ENCODE assay signal across 8 cellular contexts in genomic region chr3:47283596-47284364, GRCh38. TPM values are rescaled to one million over a fixed set of nuclear protein-coding genes. Genes with fewer than 3 reads are reported as not detected.
DNase-seq lines count a peak whose midpoint lies in the region; ATAC-seq and TF ChIP-seq lines count a peak whose summit lies in the region.

No MANE protein-coding gene starts in this region.

- H3K27me3 Mint-ChIP-seq in CD14-positive monocyte (ENCODE audit: low read depth in 3 of 3) (peaks cover 0 to 2% (median 1%) of the 10 kb centered on the region in 3 donors), IgD-negative memory B cell (no peaks in the 10 kb centered on the region)

- TF ChIP-seq CTCF in CD14-positive monocyte (IDR thresholded peaks at IDR 0.05) (no peak), foreskin fibroblast (IDR thresholded peaks at IDR 0.05; ENCODE audit: low read depth, low read length) (no peak), parathyroid adenoma (IDR thresholded peaks at IDR 0.05) (no peak), GM10248 (IDR thresholded peaks at IDR 0.05; ENCODE audit: control extremely low read depth, extremely low read depth, low read depth, missing control alignments) (no peak)

- peak overlapping the region; percentile 91 for H3K27ac ChIP-seq in parathyroid adenoma

- H3K4me1 ChIP-seq in parathyroid adenoma: peaks cover 6% of the 10 kb centered on the region

- ATAC-seq in GM19351 (IDR thresholded peaks at IDR 0.05; ENCODE audit: unreplicated experiment): no peak

- peaks cover 50% of the 10 kb centered on the region for H3K79me2 ChIP-seq in parathyroid adenoma

- no peaks in the 10 kb centered on the region for H3K36me3 ChIP-seq in parathyroid adenoma (ENCODE audit: control insufficient read depth, insufficient read depth, low read length)

- H3K4me3 ChIP-seq in foreskin fibroblast (ENCODE audit: low read depth in 1 of 2, low read length in 2 of 2) (peak overlapping the region; percentile 96 to 98), parathyroid adenoma (ENCODE audit: low read depth, low read length) (peak overlapping the region; percentile 86)

- peaks cover 64% of the 10 kb centered on the region for H3K4me1 Mint-ChIP-seq in CD14-positive monocyte
- H3K4me1 Mint-ChIP-seq in IgD-negative memory B cell: peaks cover 34 to 38% (median 37%) of the 10 kb centered on the region in 3 donors

- H3K27ac Mint-ChIP-seq in CD14-positive monocyte (peak overlapping the region; percentile 98 to 100 (median 100)), IgD-negative memory B cell (peak overlapping the region; percentile 98 to 100 (median 99))

- peak overlapping the region; percentile 95 to 99 for H3K4me3 Mint-ChIP-seq in CD14-positive monocyte
- H3K4me3 Mint-ChIP-seq in IgD-negative memory B cell: peak overlapping the region; percentile 93 to 99 (median 97)

- H3K36me3 Mint-ChIP-seq in CD14-positive monocyte (peaks cover 9 to 32% of the 10 kb centered on the region in 2 donors), IgD-negative memory B cell (peaks cover 6% of the 10 kb centered on the region)

- intact Hi-C loops in CD14-positive monocyte (cut with micrococcal nuclease): loop anchor here (2.0 to 10.0 kb wide), 5 partner anchors 39 to 1161 kb away; partner anchors contain the start of genes PTPN23 (in 2 of the 2), SETD2 (in 2 of the 2), ATRIP (in 1 of the 2) and CCDC51 (in 1 of the 2)

- POLR2A ChIA-PET in GM10248 (lab: Yijun Ruan, JAX): no interaction called here

- peak overlapping the region; percentile 81 for H3K4me2 ChIP-seq in parathyroid adenoma (ENCODE audit: low read length)

- peak overlapping the region; percentile 87 for H2AFZ ChIP-seq in parathyroid adenoma

- no peaks in the 10 kb centered on the region for H3K9me3 ChIP-seq in parathyroid adenoma (ENCODE audit: control insufficient read depth, low read length)

- H3K9ac ChIP-seq in parathyroid adenoma: no peak overlapping the region

- H3K27me3 ChIP-seq in parathyroid adenoma (ENCODE audit: control insufficient read depth, insufficient read depth, low read length): no peaks in the 10 kb centered on the region

- no peak for DNase-seq in CD14-positive monocyte (ENCODE audit: low spot score)
- DNase-seq in activated CD8-positive, alpha-beta memory T cell treated with anti-CD3 and anti-CD28 coated beads, Interleukin-2, amount 50 U/mL, for 48 hours: peak; percentile 68
- peak in 1 of 2 donors; percentile 48 for DNase-seq in foreskin fibroblast
- no peak for DNase-seq in epidermal melanocyte (ENCODE audit: insufficient read length, low spot score)
- no peak for DNase-seq in GM10248 (ENCODE audit: extremely low spot score)

- CTCF ChIA-PET in GM10248 (lab: Yijun Ruan, JAX): no interaction called here

- H3K9me3 Mint-ChIP-seq in CD14-positive monocyte (no peaks in the 10 kb centered on the region), IgD-negative memory B cell (no peaks in the 10 kb centered on the region)

RNA-seq across cellular contexts. Expression of gene KLHL18, which starts 1.0 kb away (rescaled TPM):
- polyA plus RNA-seq in CD14-positive monocyte (10 to 100 TPM; 45.3 to 63.3 TPM), IgD-negative memory B cell (17.4 TPM)

RNA-seq across cellular contexts. Expression of gene KIF9, which starts 1.2 kb away (rescaled TPM):
- polyA plus RNA-seq in CD14-positive monocyte (1 to 10 TPM; 3.8 to 5.1 TPM), IgD-negative memory B cell (4.7 TPM)
